Comparison of ENCODE assay signal across 19 cellular contexts in genomic region chr9:80233102-80233843, GRCh38.
DNase-seq lines count a peak whose midpoint lies in the region; ATAC-seq and TF ChIP-seq lines count a peak whose summit lies in the region.
"Had no signal": no experiment of that assay in that cellular context is flagged by ENCODE, and none has a peak within 500 bp of the region (broad histone marks: within the 10 kb centered on the region; RNA-seq: fewer than 3 reads in every experiment).

No MANE protein-coding gene starts in this region.

- TF ChIP-seq CTCF in WERI-Rb-1 (IDR thresholded peaks at IDR 0.05; ENCODE audit: low read depth, low read length) (no peak), gastroesophageal sphincter (IDR thresholded peaks at IDR 0.05) (no peak)

- peaks cover 0 to 30% (median 8%) of the 10 kb centered on the region in 7 donors for H3K9me3 Mint-ChIP-seq in naive B cell

- no peak for TF ChIP-seq EP300 in gastroesophageal sphincter (IDR thresholded peaks at IDR 0.05)

- H3K4me3 Mint-ChIP-seq in naive B cell = peak overlapping the region; percentile 71 to 93 (median 84)

- no peaks in the 10 kb centered on the region for H3K27me3 Mint-ChIP-seq in naive B cell

- H3K36me3 ChIP-seq in WERI-Rb-1 = no peaks in the 10 kb centered on the region
- no peaks in the 10 kb centered on the region for H3K36me3 ChIP-seq in gastroesophageal sphincter
- H3K36me3 ChIP-seq: MG63 had no signal

- H3K4me3 ChIP-seq in WERI-Rb-1 (ENCODE audit: low read depth, low read length) (no peak overlapping the region), gastroesophageal sphincter (no peak overlapping the region)
- H3K4me3 ChIP-seq: MG63 had no signal

- H3K4me1 Mint-ChIP-seq in naive B cell = peaks cover 40 to 64% (median 52%) of the 10 kb centered on the region in 3 donors

- H3K27ac Mint-ChIP-seq in naive B cell = peak overlapping the region; percentile 81 to 96 (median 89)

- ATAC-seq in naive B cell (ENCODE audit: low read depth in 2 of 2) (no peak), gastroesophageal sphincter (no peak)

- no peaks in the 10 kb centered on the region for H3K4me1 ChIP-seq in gastroesophageal sphincter

- H3K27ac ChIP-seq in WERI-Rb-1 (peak overlapping the region; percentile 85), gastroesophageal sphincter (no peak overlapping the region)

- peaks cover 12% of the 10 kb centered on the region in 2 donors for H3K36me3 Mint-ChIP-seq in naive B cell

- H3K27me3 ChIP-seq in WERI-Rb-1 (ENCODE audit: insufficient read depth, low read depth, severe bottlenecking) (no peaks in the 10 kb centered on the region), gastroesophageal sphincter (no peaks in the 10 kb centered on the region)
- H3K27me3 ChIP-seq: MG63 had no signal

- 88% methylated on average over 1 of the region's 1 CpG; no CpG with 5 or more reads in 1 of the 2 donors for WGBS in gastroesophageal sphincter (ENCODE audit: low coverage in 1 of 2), 2 donors

- H3K9me3 ChIP-seq in WERI-Rb-1 (ENCODE audit: severe bottlenecking) (no peaks in the 10 kb centered on the region), gastroesophageal sphincter (peaks cover 0 to 22% (median 0%) of the 10 kb centered on the region in 3 donors)
- H3K9me3 ChIP-seq: MG63 had no signal

- DNase-seq in NCI-H2227 (lab: John Stamatoyannopoulos, UW; ENCODE audit: unreplicated experiment) = peak; percentile 25
- DNase-seq in WERI-Rb-1 = no peak
- no peak for DNase-seq in naive B cell
- DNase-seq in NCI-H1436 (lab: John Stamatoyannopoulos, UW) = no peak
- no peak for DNase-seq in NK-92 (lab: John Stamatoyannopoulos, UW; ENCODE audit: unreplicated experiment)
- DNase-seq in NCI-H748 treated with DMSO at 0.1 percent for 48 hours (lab: John Stamatoyannopoulos, UW) = no peak
- DNase-seq: AML-193, DMS 273 treated with DMSO at 0.1 percent for 48 hours, DND-41, HCEC 1CT, IMR-90, Kasumi-1, MG63, NCI-H1048, NCI-H2081, NCI-H2171 treated with DMSO at 0.1 percent for 48 hours, OCI-M1, SHP77 had no signal

- no peak for TF ChIP-seq POLR2A in gastroesophageal sphincter (IDR thresholded peaks at IDR 0.05)
